In genomic region chr7:150451097-150451793, GRCh38 we compare ENCODE assay signal across 8 cellular contexts. TPM values are rescaled to one million over a fixed set of nuclear protein-coding genes. Genes with fewer than 3 reads are reported as not detected.
A peak's percentile ranks its signal among the peaks of the same experiment; 100 is the strongest.
DNase-seq lines count a peak whose midpoint lies in the region; ATAC-seq and TF ChIP-seq lines count a peak whose summit lies in the region.

No MANE protein-coding gene starts in this region.

- POLR2A ChIA-PET in WTC11 (lab: Charles Lee) = no interaction called here

- H3K27ac ChIP-seq in right cardiac atrium (ENCODE audit: low read length) = peak overlapping the region; percentile 63

- H3K36me3 Mint-ChIP-seq in WTC11 = peaks cover 5% of the 10 kb centered on the region

- peak overlapping the region; percentile 71 for H3K4me3 ChIP-seq in GM12865 (ENCODE audit: low read depth, low read length)
- H3K4me3 ChIP-seq in right cardiac atrium (ENCODE audit: low read length) = peak overlapping the region; percentile 15

- H3K27ac Mint-ChIP-seq in WTC11 = no peak overlapping the region

- peaks cover 15% of the 10 kb centered on the region for H3K9me3 Mint-ChIP-seq in WTC11

- peak; percentile 88 for DNase-seq in GM12865 (ENCODE audit: low read depth)
- peak; percentile 38 for DNase-seq in activated T-cell treated with anti-CD3 and anti-CD28 coated beads for 4 hours
- peak; percentile 60 to 81 (median 81) for DNase-seq in right cardiac atrium
- DNase-seq in stimulated activated CD4-positive, alpha-beta T cell treated with anti-CD3 and anti-CD28 coated beads, Interleukin-4, amount 100 ng/mL, for 24 hours = peak; percentile 67
- DNase-seq in cerebellum (ENCODE audit: low spot score) = no peak
- no peak for DNase-seq in cortex of kidney (lab: John Stamatoyannopoulos, UW)
- DNase-seq in WTC11 (ENCODE audit: low spot score) = no peak

- CTCF ChIA-PET in WTC11 (lab: Charles Lee) = interaction anchor here (1.0 to 1.5 kb wide), 3 partner anchors 15 to 234 kb away, joined by 3 to 5 read pairs (median 3); partner anchors contain the start of genes GIMAP2 and GIMAP6

- no peak overlapping the region for H3K4me3 Mint-ChIP-seq in WTC11

- H3K9me3 ChIP-seq in right cardiac atrium (ENCODE audit: control insufficient read depth, low read length) = no peaks in the 10 kb centered on the region

- 48% methylated on average over 19 of the region's 19 CpGs for WGBS in right cardiac atrium

- TF ChIP-seq CTCF in GM12865 (IDR thresholded peaks at IDR 0.05; ENCODE audit: insufficient read depth, low read depth, low read length, missing control alignments) = no peak
- no peak for TF ChIP-seq CTCF in WTC11 (IDR thresholded peaks at IDR 0.05)

- peaks cover 13% of the 10 kb centered on the region for H3K4me1 Mint-ChIP-seq in WTC11

- H3K27me3 Mint-ChIP-seq in WTC11 (ENCODE audit: low read depth) = peaks cover 57% of the 10 kb centered on the region

- no peaks in the 10 kb centered on the region for H3K27me3 ChIP-seq in right cardiac atrium (ENCODE audit: control insufficient read depth, insufficient read depth)

- peaks cover 5% of the 10 kb centered on the region for H3K4me1 ChIP-seq in right cardiac atrium (ENCODE audit: control insufficient read depth, insufficient read depth, low read length)

- peak; percentile 38 for ATAC-seq in HG03103 (IDR thresholded peaks at IDR 0.05; ENCODE audit: low read depth, unreplicated experiment)
- ATAC-seq in right cardiac atrium = peak; percentile 71 to 77
- ATAC-seq in WTC11 = no peak

- intact Hi-C loops in right cardiac atrium (cut with DNase I) = loop anchor here in 1 of 4 donors (2.0 to 10.0 kb wide), 2 partner anchors 114 to 304 kb away; partner anchors contain the start of gene GIMAP4

TF ChIP-seq in WTC11, 78 proteins besides CTCF, POLR2A, EP300 and RAD21 (continues in another document):
- TF ChIP-seq USF1 (CRISPR knock-in tag; IDR thresholded peaks at IDR 0.05) = no peak
- no peak for TF ChIP-seq ERG (CRISPR knock-in tag; IDR thresholded peaks at IDR 0.05)
- TF ChIP-seq ELF4 (CRISPR knock-in tag; IDR thresholded peaks at IDR 0.05; ENCODE audit: low read depth) = no peak
- no peak for TF ChIP-seq ATF2 (CRISPR knock-in tag; IDR thresholded peaks at IDR 0.05; ENCODE audit: borderline replicate concordance, low read depth)
- no peak for TF ChIP-seq IRF1 (CRISPR knock-in tag; IDR thresholded peaks at IDR 0.05)
- no peak for TF ChIP-seq ZNF425 (CRISPR knock-in tag; conservative IDR thresholded peaks at IDR 0.05)
- TF ChIP-seq JAZF1 (CRISPR knock-in tag; IDR thresholded peaks at IDR 0.05) = no peak
- TF ChIP-seq STAT6 (CRISPR knock-in tag; conservative IDR thresholded peaks at IDR 0.05; ENCODE audit: low read depth) = no peak
- no peak for TF ChIP-seq ATF1 (CRISPR knock-in tag; IDR thresholded peaks at IDR 0.05)
- TF ChIP-seq NR1H2 (CRISPR knock-in tag; IDR thresholded peaks at IDR 0.05) = no peak
- TF ChIP-seq SMAD4 (CRISPR knock-in tag; IDR thresholded peaks at IDR 0.05) = no peak
- TF ChIP-seq E2F4 (CRISPR knock-in tag; IDR thresholded peaks at IDR 0.05; ENCODE audit: borderline replicate concordance, low read depth) = no peak
- TF ChIP-seq NR2C2 (CRISPR knock-in tag; IDR thresholded peaks at IDR 0.05) = no peak
- no peak for TF ChIP-seq ZNF138 (CRISPR knock-in tag; conservative IDR thresholded peaks at IDR 0.05)

RNA-seq across cellular contexts. Expression of gene GIMAP8, which starts 0.8 kb away (rescaled TPM):
- total RNA-seq in right cardiac atrium = 10 to 100 TPM; 11.4 to 21.0 (median 12.4) TPM
- polyA plus RNA-seq in right cardiac atrium = 12.2 TPM
- 2.5 TPM for total RNA-seq in cerebellum
- 0.09 to 0.18 TPM (median 0.09 TPM) in 3 replicates for total RNA-seq in WTC11 (2021)

Comparison
In these comparisons a context has a peak if more than half of its experiments do, and no peak if none do; other contexts are left out.
1. DNase-seq: peak in GM12865 (single experiment), activated T-cell treated with anti-CD3 and anti-CD28 coated beads for 4 hours (single experiment), right cardiac atrium (3 of 3) and stimulated activated CD4-positive, alpha-beta T cell treated with anti-CD3 and anti-CD28 coated beads, Interleukin-4, amount 100 ng/mL, for 24 hours (single experiment); none in cerebellum (single experiment), cortex of kidney (single experiment) and WTC11 (single experiment).